In the genomic region with DNA sequence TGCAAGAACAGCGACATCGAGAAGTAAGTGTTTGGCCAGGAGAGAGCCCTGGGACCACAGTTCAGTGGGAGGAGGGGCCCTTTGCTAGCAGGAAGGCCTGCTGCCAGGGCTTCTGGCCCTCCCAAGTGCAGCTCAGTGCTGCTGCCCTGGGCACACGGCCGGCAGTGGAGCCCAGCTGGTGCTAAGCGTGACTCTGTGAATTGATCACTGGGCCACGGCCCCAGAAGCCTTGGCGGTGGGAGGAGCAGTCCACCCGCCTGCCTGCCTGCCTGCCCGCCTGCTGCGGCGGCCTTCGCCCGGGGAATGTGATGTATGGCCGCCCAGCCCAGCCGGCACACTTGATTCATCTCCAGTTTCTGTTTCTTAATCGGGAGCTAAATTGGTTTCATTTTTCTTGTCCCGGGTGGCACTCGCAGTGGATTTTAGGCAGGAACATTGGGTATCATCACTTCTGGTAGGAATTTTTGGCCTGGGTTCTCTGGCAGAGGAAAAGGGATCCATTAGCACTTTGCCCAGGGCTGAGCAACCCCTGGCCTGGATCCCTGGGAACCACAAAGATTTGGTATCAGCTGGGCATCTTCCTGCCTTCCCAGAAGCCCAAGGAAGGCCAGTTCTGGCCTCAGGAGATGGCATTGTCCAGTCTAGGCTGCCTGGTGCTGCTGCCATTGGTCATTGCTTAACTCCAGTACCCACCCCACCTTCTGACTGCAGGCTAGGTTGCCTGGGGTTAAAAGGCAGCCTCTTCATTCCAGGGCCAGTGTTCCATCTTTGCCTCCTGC, we compare ENCODE assay signal across 1 cellular context.
A peak's percentile ranks its signal among the peaks of the same experiment; 100 is the strongest.
TF ChIP-seq lines count a peak whose summit lies in the region.

No MANE protein-coding gene starts in this region.

TF ChIP-seq in K562, 482 proteins besides CTCF, POLR2A, EP300 and RAD21:
- TF ChIP-seq NUFIP1 (IDR thresholded peaks at IDR 0.05; ENCODE audit: partially characterized antibody) (no peak), RBFOX2 (IDR thresholded peaks at IDR 0.05; ENCODE audit: low read depth, low read length) (peak; percentile 31; the same call in 1 of the 2 replicates)
